Comparison of ENCODE assay signal across 21 cellular contexts in genomic region chr14:105495990-105496830, GRCh38. TPM values are rescaled to one million over a fixed set of nuclear protein-coding genes. Genes with fewer than 3 reads are reported as not detected.
DNase-seq lines count a peak whose midpoint lies in the region; ATAC-seq and TF ChIP-seq lines count a peak whose summit lies in the region.
"Had no signal": no experiment of that assay in that cellular context is flagged by ENCODE, and none has a peak within 500 bp of the region (broad histone marks: within the 10 kb centered on the region; RNA-seq: fewer than 3 reads in every experiment).

No MANE protein-coding gene starts in this region.

- no peak overlapping the region for H3K4me3 ChIP-seq in H7 (ENCODE audit: insufficient read depth, low read depth, low read length)
- H3K4me3 ChIP-seq in osteoblast (ENCODE audit: insufficient read depth, low read length) = no peak overlapping the region
- H3K4me3 ChIP-seq: esophagus squamous epithelium, gastroesophageal sphincter, mucosa of descending colon had no signal

- no peak for TF ChIP-seq CTCF in glutamatergic neuron (IDR thresholded peaks at IDR 0.05; ENCODE audit: partially characterized antibody, unreplicated experiment)
- TF ChIP-seq CTCF in osteoblast (IDR thresholded peaks at IDR 0.05; ENCODE audit: extremely low read depth, low read depth, low read length) = no peak

- intact Hi-C loops in activated CD4-positive, alpha-beta T cell treated with anti-CD3 and anti-CD28 coated beads, Interleukin-2, amount 10 ng/mL, durations not matched to agents 24 days and 14 days (cut with micrococcal nuclease) = no loop called here

- H3K36me3 Mint-ChIP-seq in activated CD4-positive, alpha-beta T cell treated with anti-CD3 and anti-CD28 coated beads, Interleukin-2, amount 10 ng/mL, durations not matched to agents 24 days and 14 days (ENCODE audit: low read depth) = peaks cover 1% of the 10 kb centered on the region
- no peaks in the 10 kb centered on the region for H3K36me3 Mint-ChIP-seq in glutamatergic neuron (ENCODE audit: unreplicated experiment)

- H3K27me3 ChIP-seq in H7 (ENCODE audit: control insufficient read depth, insufficient read depth, low read length) (no peaks in the 10 kb centered on the region), osteoblast (ENCODE audit: insufficient read depth, low read length) (no peaks in the 10 kb centered on the region)
- H3K27me3 ChIP-seq: esophagus squamous epithelium, gastroesophageal sphincter, neutrophil had no signal

- no peak overlapping the region for H3K27ac Mint-ChIP-seq in activated CD4-positive, alpha-beta T cell treated with anti-CD3 and anti-CD28 coated beads, Interleukin-2, amount 10 ng/mL, durations not matched to agents 24 days and 14 days
- H3K27ac Mint-ChIP-seq in glutamatergic neuron (ENCODE audit: unreplicated experiment) = no peak overlapping the region

- H3K27me3 Mint-ChIP-seq in activated CD4-positive, alpha-beta T cell treated with anti-CD3 and anti-CD28 coated beads, Interleukin-2, amount 10 ng/mL, durations not matched to agents 24 days and 14 days = no peaks in the 10 kb centered on the region
- H3K27me3 Mint-ChIP-seq in glutamatergic neuron (ENCODE audit: unreplicated experiment) = peaks cover 10% of the 10 kb centered on the region

- peak; percentile 58 for DNase-seq in activated CD4-positive, alpha-beta T cell treated with anti-CD3 and anti-CD28 coated beads, Interleukin-2, amount 10 ng/mL, durations not matched to agents 24 days and 14 days
- no peak for DNase-seq in activated CD4-positive, alpha-beta T cell treated with anti-CD3 and anti-CD28 coated beads for 48 hours
- DNase-seq in H7 (peak; percentile 62), glutamatergic neuron (peak; percentile 20), osteoblast (ENCODE audit: insufficient read length, low spot score, missing footprints) (peak; percentile 81)
- DNase-seq: activated naive CD4-positive, alpha-beta T cell; anterior cingulate cortex; cerebellar nuclear complex; COR-L47; esophagus squamous epithelium; KBM-7; NCI-H2171; NCI-H69; stimulated activated CD4-positive, alpha-beta T cell treated with anti-CD3 and anti-CD28 coated beads, Interleukin-12 subunit alpha, Interleukin-12 subunit beta, amount 100 ng/mL, for 4 hours had no signal

- no peak overlapping the region for H3K27ac ChIP-seq in osteoblast (ENCODE audit: low read depth, low read length)
- H3K27ac ChIP-seq: esophagus squamous epithelium, gastroesophageal sphincter, neutrophil had no signal

- H3K36me3 ChIP-seq in H7 (replicated peaks; ENCODE audit: control insufficient read depth, insufficient read depth, low read length) (no peaks in the 10 kb centered on the region), osteoblast (ENCODE audit: insufficient read depth, low read length) (no peaks in the 10 kb centered on the region)

- H3K4me2 ChIP-seq in osteoblast (ENCODE audit: insufficient read depth, low read length) = no peak overlapping the region

- ATAC-seq in GM21390 (IDR thresholded peaks at IDR 0.05; ENCODE audit: unreplicated experiment) (no peak), HG03097 (IDR thresholded peaks at IDR 0.05; ENCODE audit: low FRiP score, unreplicated experiment) (no peak), SK-N-SH treated with all-trans-retinoic acid at 6 μM for 48 hours (no peak)
- ATAC-seq: gastroesophageal sphincter, mucosa of descending colon had no signal

- no peaks in the 10 kb centered on the region for H3K9me3 ChIP-seq in osteoblast (ENCODE audit: low read depth, low read length)
- H3K9me3 ChIP-seq: esophagus squamous epithelium, gastroesophageal sphincter, mucosa of descending colon, neutrophil had no signal

- H3K79me2 ChIP-seq in osteoblast (ENCODE audit: insufficient read depth, low read length) = no peaks in the 10 kb centered on the region

- H2AFZ ChIP-seq in osteoblast (ENCODE audit: low read length) = no peak overlapping the region

- peaks cover 3% of the 10 kb centered on the region for H3K4me1 Mint-ChIP-seq in activated CD4-positive, alpha-beta T cell treated with anti-CD3 and anti-CD28 coated beads, Interleukin-2, amount 10 ng/mL, durations not matched to agents 24 days and 14 days
- peaks cover 3% of the 10 kb centered on the region for H3K4me1 Mint-ChIP-seq in glutamatergic neuron (ENCODE audit: low read depth, unreplicated experiment)

- no peak overlapping the region for H3K4me3 Mint-ChIP-seq in activated CD4-positive, alpha-beta T cell treated with anti-CD3 and anti-CD28 coated beads, Interleukin-2, amount 10 ng/mL, durations not matched to agents 24 days and 14 days
- no peak overlapping the region for H3K4me3 Mint-ChIP-seq in glutamatergic neuron (ENCODE audit: unreplicated experiment)

- peaks cover 2% of the 10 kb centered on the region for H4K20me1 ChIP-seq in osteoblast (ENCODE audit: insufficient read depth, low read length)

- H3K9me3 Mint-ChIP-seq in activated CD4-positive, alpha-beta T cell treated with anti-CD3 and anti-CD28 coated beads, Interleukin-2, amount 10 ng/mL, durations not matched to agents 24 days and 14 days = no peaks in the 10 kb centered on the region
- H3K9me3 Mint-ChIP-seq in glutamatergic neuron (ENCODE audit: unreplicated experiment) = peaks cover 4% of the 10 kb centered on the region

- H3K4me1 ChIP-seq in osteoblast (ENCODE audit: insufficient read depth, low read length) = no peaks in the 10 kb centered on the region

TF ChIP-seq in SK-N-SH treated with all-trans-retinoic acid at 6 μM for 48 hours, 23 proteins besides CTCF, POLR2A, EP300 and RAD21 (continues in another document):
- TF ChIP-seq POU6F1 (CRISPR knock-in tag; IDR thresholded peaks at IDR 0.05; ENCODE audit: borderline replicate concordance, low read depth) (no peak), TSHZ2 (CRISPR knock-in tag; IDR thresholded peaks at IDR 0.05) (no peak), BACH2 (CRISPR knock-in tag; IDR thresholded peaks at IDR 0.05; ENCODE audit: borderline replicate concordance) (no peak), GLIS3 (CRISPR knock-in tag; IDR thresholded peaks at IDR 0.05) (no peak), ARNTL (CRISPR knock-in tag; IDR thresholded peaks at IDR 0.05; ENCODE audit: borderline replicate concordance, low read depth) (no peak), ZFP30 (CRISPR knock-in tag; IDR thresholded peaks at IDR 0.05) (no peak), ESRRG (CRISPR knock-in tag; IDR thresholded peaks at IDR 0.05) (no peak), ZFP3 (CRISPR knock-in tag; IDR thresholded peaks at IDR 0.05) (no peak)

RNA-seq across cellular contexts. Expression of gene TEDC1, which starts 5.2 kb away (rescaled TPM):
- 41.4 and 43.3 TPM in 2 replicates for total RNA-seq in activated CD4-positive, alpha-beta T cell treated with anti-CD3 and anti-CD28 coated beads, Interleukin-2, amount 10 ng/mL, durations not matched to agents 24 days and 14 days
- total RNA-seq in H7 (2014; rRNA removed; shearing (Covaris generic)) = 24.5 and 28.5 TPM in 2 replicates
- total RNA-seq in glutamatergic neuron (ENCODE audit: unreplicated experiment) = 13.8 TPM
- total RNA-seq in osteoblast = 3.2 and 5.1 TPM in 2 replicates

RNA-seq across cellular contexts. Expression of gene CRIP1, which starts 9.5 kb away (rescaled TPM):
- 99.3 and 110 TPM in 2 replicates for total RNA-seq in activated CD4-positive, alpha-beta T cell treated with anti-CD3 and anti-CD28 coated beads, Interleukin-2, amount 10 ng/mL, durations not matched to agents 24 days and 14 days
- total RNA-seq in H7 (2014; rRNA removed; shearing (Covaris generic)) = 0.96 and 5.4 TPM in 2 replicates
- total RNA-seq in glutamatergic neuron (ENCODE audit: unreplicated experiment) = 49.3 TPM
- total RNA-seq in osteoblast = 5.0 and 8.7 TPM in 2 replicates
- total RNA-seq: A172 had no signal

RNA-seq across cellular contexts. Expression of gene CRIP2, which starts 21.6 kb away (rescaled TPM):
- total RNA-seq in activated CD4-positive, alpha-beta T cell treated with anti-CD3 and anti-CD28 coated beads, Interleukin-2, amount 10 ng/mL, durations not matched to agents 24 days and 14 days = 0.37 and 0.43 TPM in 2 replicates
- 3.7 and 8.7 TPM in 2 replicates for total RNA-seq in H7 (2014; rRNA removed; shearing (Covaris generic))
- total RNA-seq in glutamatergic neuron (ENCODE audit: unreplicated experiment) = 78.5 TPM
- total RNA-seq in osteoblast = 31.5 and 43.8 TPM in 2 replicates

RNA-seq across cellular contexts. Expression of gene TMEM121, which starts 30.2 kb away (rescaled TPM):
- total RNA-seq in activated CD4-positive, alpha-beta T cell treated with anti-CD3 and anti-CD28 coated beads, Interleukin-2, amount 10 ng/mL, durations not matched to agents 24 days and 14 days = 9.1 and 10.3 TPM in 2 replicates
- 0.67 and 0.80 TPM in 2 replicates for total RNA-seq in H7 (2014; rRNA removed; shearing (Covaris generic))
- total RNA-seq in glutamatergic neuron (ENCODE audit: unreplicated experiment) = 2.7 TPM
- total RNA-seq in osteoblast = 1.8 and 2.7 TPM in 2 replicates
